Comparison of ENCODE assay signal across 27 cellular contexts in genomic region chr12:81084848-81085350, GRCh38. TPM values are rescaled to one million over a fixed set of nuclear protein-coding genes. Genes with fewer than 3 reads are reported as not detected.
DNase-seq lines count a peak whose midpoint lies in the region; ATAC-seq and TF ChIP-seq lines count a peak whose summit lies in the region.
"Had no signal": no experiment of that assay in that cellular context is flagged by ENCODE, and none has a peak within 500 bp of the region (broad histone marks: within the 10 kb centered on the region; RNA-seq: fewer than 3 reads in every experiment).

No MANE protein-coding gene starts in this region.

- peaks cover 45% of the 10 kb centered on the region for H3K4me1 Mint-ChIP-seq in mesothelial cell of epicardium
- H3K4me1 Mint-ChIP-seq: CD4-positive, alpha-beta memory T cell had no signal

- TF ChIP-seq CTCF in mesothelial cell of epicardium (IDR thresholded peaks at IDR 0.05; ENCODE audit: unreplicated experiment) (no peak), upper lobe of right lung (IDR thresholded peaks at IDR 0.05) (no peak)

- H3K27ac Mint-ChIP-seq in mesothelial cell of epicardium: peak overlapping the region; percentile 64
- H3K27ac Mint-ChIP-seq: activated T-cell treated with anti-CD3 and anti-CD28 coated beads, Interleukin-2, amount 50 U/mL, for 24 hours; CD4-positive, alpha-beta memory T cell; dendritic cell treated with granulocyte-macrophage colony-stimulating factor and Interleukin-4, amounts not matched to agents 40 ng/mL and 50 ng/mL, for 4 days had no signal

- intact Hi-C loops in upper lobe of right lung (cut with DNase I): no loop called here

- H3K27me3 Mint-ChIP-seq in mesothelial cell of epicardium (ENCODE audit: low read depth): no peaks in the 10 kb centered on the region
- H3K27me3 Mint-ChIP-seq: activated T-cell treated with anti-CD3 and anti-CD28 coated beads, Interleukin-2, amount 50 U/mL, for 24 hours; CD4-positive, alpha-beta memory T cell; dendritic cell treated with granulocyte-macrophage colony-stimulating factor and Interleukin-4, amounts not matched to agents 40 ng/mL and 50 ng/mL, for 4 days had no signal

- H3K27me3 ChIP-seq in upper lobe of right lung: no peaks in the 10 kb centered on the region
- H3K27me3 ChIP-seq: cardiac muscle cell, heart left ventricle, upper lobe of left lung had no signal

- H3K27ac ChIP-seq in upper lobe of right lung: peak overlapping the region; percentile 20
- H3K27ac ChIP-seq: 22Rv1, cardiac muscle cell, parathyroid adenoma had no signal

- H3K36me3 Mint-ChIP-seq in mesothelial cell of epicardium: no peaks in the 10 kb centered on the region
- H3K36me3 Mint-ChIP-seq: CD4-positive, alpha-beta memory T cell had no signal

- no peak overlapping the region for H3K4me3 ChIP-seq in upper lobe of right lung
- H3K4me3 ChIP-seq: cardiac muscle cell, heart left ventricle, upper lobe of left lung had no signal

- peaks cover 17% of the 10 kb centered on the region for H3K4me1 ChIP-seq in upper lobe of right lung
- H3K4me1 ChIP-seq: parathyroid adenoma had no signal

- H3K9me3 Mint-ChIP-seq in mesothelial cell of epicardium: peaks cover 4% of the 10 kb centered on the region
- H3K9me3 Mint-ChIP-seq: dendritic cell treated with granulocyte-macrophage colony-stimulating factor and Interleukin-4, amounts not matched to agents 40 ng/mL and 50 ng/mL, for 4 days; nephron had no signal

- no peak overlapping the region for H3K4me3 Mint-ChIP-seq in mesothelial cell of epicardium
- H3K4me3 Mint-ChIP-seq: activated T-cell treated with anti-CD3 and anti-CD28 coated beads, Interleukin-2, amount 50 U/mL, for 24 hours; CD4-positive, alpha-beta memory T cell; dendritic cell treated with granulocyte-macrophage colony-stimulating factor and Interleukin-4, amounts not matched to agents 40 ng/mL and 50 ng/mL, for 4 days; nephron had no signal

- H3K9me3 ChIP-seq in upper lobe of right lung: no peaks in the 10 kb centered on the region
- H3K9me3 ChIP-seq: heart left ventricle, upper lobe of left lung had no signal

- ATAC-seq in upper lobe of right lung: no peak
- ATAC-seq in GM19023 (IDR thresholded peaks at IDR 0.05; ENCODE audit: unreplicated experiment): no peak
- ATAC-seq: sciatic nerve had no signal

- DNase-seq in DMS53 (lab: John Stamatoyannopoulos, UW): peak; percentile 30
- DNase-seq in DMS53 treated with DMSO at 0.1 percent for 48 hours (lab: John Stamatoyannopoulos, UW; ENCODE audit: unreplicated experiment): no peak
- DNase-seq in fibroblast of peridontal ligament (ENCODE audit: extremely low read depth): peak; percentile 31
- no peak for DNase-seq in mesothelial cell of epicardium (ENCODE audit: low spot score in 2 of 2, unreplicated experiment in 2 of 2)
- no peak for DNase-seq in upper lobe of right lung
- no peak for DNase-seq in SHP77 (lab: John Stamatoyannopoulos, UW)
- no peak for DNase-seq in NCI-H1105 treated with DMSO at 0.1 percent for 48 hours (lab: John Stamatoyannopoulos, UW)
- DNase-seq: activated CD4-positive, alpha-beta T cell treated with anti-CD3 and anti-CD28 coated beads for 4 hours; activated T-cell treated with anti-CD3 and anti-CD28 coated beads, Interleukin-2, amount 50 U/mL, for 24 hours; amygdala; CD4-positive, alpha-beta memory T cell; DMS 273 treated with DMSO at 0.1 percent for 48 hours; heart left ventricle; left ventricle myocardium superior; MV-4-11; NCI-H524 treated with DMSO at 0.1 percent for 48 hours; stimulated activated CD8-positive, alpha-beta memory T cell treated with anti-CD3 and anti-CD28 coated beads, Interleukin-4, amount 100 ng/mL, for 48 hours; upper lobe of left lung had no signal

- H3K36me3 ChIP-seq in upper lobe of right lung: no peaks in the 10 kb centered on the region
- H3K36me3 ChIP-seq: cardiac muscle cell, heart left ventricle, upper lobe of left lung had no signal

RNA-seq across cellular contexts. Expression of gene ACSS3, which starts 7.0 kb away (rescaled TPM):
- total RNA-seq in mesothelial cell of epicardium (22.9 to 24.3 TPM (median 23.4 TPM) in 3 replicates), upper lobe of right lung (35.9 TPM)
- total RNA-seq: activated CD8-positive, alpha-beta memory T cell treated with anti-CD3 and anti-CD28 coated beads for 36 hours; CD4-positive, alpha-beta memory T cell; SK-MEL-5 had no signal

Comparison
In these comparisons a context has a peak if more than half of its experiments do, and no peak if none do; other contexts are left out.
1. DNase-seq: peak in DMS53 (single experiment) and fibroblast of peridontal ligament (single experiment); none in DMS53 treated with DMSO at 0.1 percent for 48 hours (single experiment), mesothelial cell of epicardium (0 of 2), upper lobe of right lung (single experiment), SHP77 (0 of 2) and NCI-H1105 treated with DMSO at 0.1 percent for 48 hours (single experiment).